ENCODE assay signal across 21 cellular contexts in the genomic region with DNA sequence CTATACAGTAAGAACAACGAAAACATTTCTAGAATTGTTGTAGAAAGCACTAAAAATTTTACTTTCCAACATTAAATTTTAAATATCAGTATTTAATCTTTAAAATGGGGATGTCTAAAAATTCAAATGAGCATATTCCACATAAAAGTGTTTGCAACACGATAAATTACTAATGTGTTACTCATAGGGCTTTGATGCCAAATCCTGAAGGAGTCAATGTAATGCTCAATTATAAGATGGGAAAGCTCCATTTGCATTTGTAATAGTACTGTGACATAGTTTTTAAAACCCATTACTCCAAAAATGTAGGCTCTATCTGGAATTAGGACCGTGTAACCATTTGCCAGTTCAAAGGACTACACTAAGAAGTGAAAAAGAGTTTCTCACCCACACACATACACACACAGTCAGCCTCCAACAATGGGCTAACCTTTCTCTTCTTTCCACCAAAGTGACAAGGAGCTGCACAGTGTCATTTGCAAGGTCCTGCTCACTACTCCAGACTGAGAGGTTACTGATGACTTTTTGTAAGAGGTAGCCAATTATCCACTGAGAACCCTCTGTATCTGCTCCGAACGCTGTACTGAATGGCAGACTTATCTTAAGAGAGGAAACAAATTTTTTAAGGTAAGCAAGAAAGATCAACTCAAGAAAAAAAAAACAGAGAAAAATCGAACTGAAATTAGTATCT. TPM values are rescaled to one million over a fixed set of nuclear protein-coding genes. Genes with fewer than 3 reads are reported as not detected.
DNase-seq lines count a peak whose midpoint lies in the region; ATAC-seq, FAIRE-seq and TF ChIP-seq lines count a peak whose summit lies in the region.
"Had no signal": no experiment of that assay in that cellular context is flagged by ENCODE, and none has a peak within 500 bp of the region (broad histone marks: within the 10 kb centered on the region; RNA-seq: fewer than 3 reads in every experiment).

No MANE protein-coding gene starts in this region.

- H3K4me3 Mint-ChIP-seq in central memory CD8-positive, alpha-beta T cell, result no peak overlapping the region
- H3K4me3 Mint-ChIP-seq in stimulated activated memory B cell treated with anti-CD40 and anti-IgM and Interleukin-4, amounts not matched to agents 10 μg/mL and 1 μg/mL and 100 μg/mL, for 72 hours, result no peak overlapping the region
- H3K4me3 Mint-ChIP-seq: brain; CD8-positive, alpha-beta T cell; dendritic cell treated with granulocyte-macrophage colony-stimulating factor and Interleukin-4, amounts not matched to agents 40 ng/mL and 50 ng/mL, for 4 days had no signal

- no peaks in the 10 kb centered on the region for H3K9me3 ChIP-seq in tibial artery
- H3K9me3 ChIP-seq: gastroesophageal sphincter, lower lobe of right lung, testis had no signal

- H3K27me3 ChIP-seq in tibial artery, result no peaks in the 10 kb centered on the region
- H3K27me3 ChIP-seq: gastroesophageal sphincter, testis had no signal

- no peaks in the 10 kb centered on the region for H3K9me3 Mint-ChIP-seq in central memory CD8-positive, alpha-beta T cell
- H3K9me3 Mint-ChIP-seq in stimulated activated memory B cell treated with anti-CD40 and anti-IgM and Interleukin-4, amounts not matched to agents 10 μg/mL and 1 μg/mL and 100 μg/mL, for 72 hours, result no peaks in the 10 kb centered on the region
- H3K9me3 Mint-ChIP-seq: activated naive CD4-positive, alpha-beta T cell treated with anti-CD3 and anti-CD28 coated beads, Interleukin-2, amount 50 U/mL, for 72 hours; brain; CD8-positive, alpha-beta T cell; dendritic cell treated with granulocyte-macrophage colony-stimulating factor and Interleukin-4, amounts not matched to agents 40 ng/mL and 50 ng/mL, for 4 days had no signal

- FAIRE-seq in islet of Langerhans (lab: Jason Lieb, UNC), result peak; percentile 90

- H3K27ac Mint-ChIP-seq in central memory CD8-positive, alpha-beta T cell (ENCODE audit: low read depth), result peak overlapping the region; percentile 44
- H3K27ac Mint-ChIP-seq in stimulated activated memory B cell treated with anti-CD40 and anti-IgM and Interleukin-4, amounts not matched to agents 10 μg/mL and 1 μg/mL and 100 μg/mL, for 72 hours, result no peak overlapping the region
- H3K27ac Mint-ChIP-seq: activated naive CD4-positive, alpha-beta T cell treated with anti-CD3 and anti-CD28 coated beads, Interleukin-2, amount 50 U/mL, for 72 hours; brain; CD8-positive, alpha-beta T cell; dendritic cell treated with granulocyte-macrophage colony-stimulating factor and Interleukin-4, amounts not matched to agents 40 ng/mL and 50 ng/mL, for 4 days had no signal

- DNase-seq in ELR (ENCODE audit: low read depth), result peak; percentile 63
- DNase-seq in LHCN-M2 (ENCODE audit: low read depth), result peak; percentile 48
- DNase-seq in central memory CD8-positive, alpha-beta T cell (ENCODE audit: low spot score in 2 of 2), result no peak
- no peak for DNase-seq in T1000 (lab: John Stamatoyannopoulos, UW)
- no peak for DNase-seq in tibial artery
- DNase-seq: AML-193; CD8-positive, alpha-beta T cell; lower lobe of right lung; NCI-H1048; NCI-H2029; NCI-H226; NCI-H774; OCI-M1; SIG-M5; testis had no signal

- H3K27ac ChIP-seq in tibial artery, result no peak overlapping the region
- H3K27ac ChIP-seq: gastroesophageal sphincter, lower lobe of right lung, testis had no signal

- peaks cover 38% of the 10 kb centered on the region for H3K36me3 Mint-ChIP-seq in central memory CD8-positive, alpha-beta T cell (ENCODE audit: insufficient read depth)
- H3K36me3 Mint-ChIP-seq in stimulated activated memory B cell treated with anti-CD40 and anti-IgM and Interleukin-4, amounts not matched to agents 10 μg/mL and 1 μg/mL and 100 μg/mL, for 72 hours, result peaks cover 45% of the 10 kb centered on the region

- H3K4me1 ChIP-seq in tibial artery, result no peaks in the 10 kb centered on the region
- H3K4me1 ChIP-seq: testis had no signal

- no peak for TF ChIP-seq CTCF in tibial artery (IDR thresholded peaks at IDR 0.05)

- intact Hi-C loops in tibial artery (cut with DNase I; ENCODE audit: low total_unique reads), result no loop called here

- peaks cover 18 to 37% (median 25%) of the 10 kb centered on the region in 3 donors for H3K36me3 ChIP-seq in tibial artery

- no peak for ATAC-seq in central memory CD8-positive, alpha-beta T cell (replicated peaks; ENCODE audit: extremely low read depth, poor library complexity, severe bottlenecking)
- ATAC-seq in stimulated activated memory B cell treated with anti-CD40 and anti-IgM and Interleukin-4, amounts not matched to agents 10 μg/mL and 1 μg/mL and 100 μg/mL, for 72 hours, result no peak
- ATAC-seq: activated naive CD4-positive, alpha-beta T cell treated with anti-CD3 and anti-CD28 coated beads, Interleukin-2, amount 50 U/mL, for 72 hours; CD8-positive, alpha-beta T cell; gastroesophageal sphincter; lower lobe of right lung had no signal

- no peaks in the 10 kb centered on the region for H3K27me3 Mint-ChIP-seq in central memory CD8-positive, alpha-beta T cell
- H3K27me3 Mint-ChIP-seq in stimulated activated memory B cell treated with anti-CD40 and anti-IgM and Interleukin-4, amounts not matched to agents 10 μg/mL and 1 μg/mL and 100 μg/mL, for 72 hours, result no peaks in the 10 kb centered on the region
- H3K27me3 Mint-ChIP-seq: brain; dendritic cell treated with granulocyte-macrophage colony-stimulating factor and Interleukin-4, amounts not matched to agents 40 ng/mL and 50 ng/mL, for 4 days had no signal

- no peak overlapping the region for H3K4me3 ChIP-seq in tibial artery
- H3K4me3 ChIP-seq: gastroesophageal sphincter, lower lobe of right lung, testis had no signal

- H3K4me1 Mint-ChIP-seq in central memory CD8-positive, alpha-beta T cell, result peaks cover 7% of the 10 kb centered on the region
- H3K4me1 Mint-ChIP-seq in stimulated activated memory B cell treated with anti-CD40 and anti-IgM and Interleukin-4, amounts not matched to agents 10 μg/mL and 1 μg/mL and 100 μg/mL, for 72 hours, result peaks cover 38% of the 10 kb centered on the region
- H3K4me1 Mint-ChIP-seq: brain had no signal

RNA-seq across cellular contexts. Expression of a gene that starts 26.1 kb away (rescaled TPM):
- total RNA-seq in LHCN-M2 (2014; rRNA removed), result 23.5 and 26.1 TPM in 2 replicates
- 27.0 TPM for polyA plus RNA-seq in LHCN-M2 (2012)

Comparison
In these comparisons a context has a peak if more than half of its experiments do, and no peak if none do; other contexts are left out.
1. DNase-seq: peak in ELR (single experiment) and LHCN-M2 (single experiment); none in central memory CD8-positive, alpha-beta T cell (0 of 2), T1000 (single experiment) and tibial artery (0 of 2).